In the genomic region with DNA sequence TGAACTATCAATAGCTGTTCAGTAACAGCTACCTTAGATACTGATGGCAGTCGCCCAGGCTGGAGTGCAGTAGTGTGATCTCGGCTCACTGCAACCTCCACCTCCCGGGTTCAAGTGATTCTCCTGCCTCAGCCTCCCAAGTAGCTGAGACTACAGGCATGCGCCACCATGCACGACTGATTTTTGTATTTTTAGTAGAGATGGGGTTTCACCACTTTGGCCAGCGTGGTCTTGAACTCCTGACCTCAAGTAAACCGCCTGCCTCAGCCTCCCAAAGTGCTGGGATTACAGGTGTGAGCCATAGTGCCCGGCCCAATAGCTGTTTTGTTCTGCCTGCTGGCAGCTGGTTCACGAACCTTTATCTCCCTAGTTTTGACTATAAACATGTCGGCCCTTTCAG, we compare ENCODE assay signal across 7 cellular contexts. TPM values are rescaled to one million over a fixed set of nuclear protein-coding genes. Genes with fewer than 3 reads are reported as not detected.
DNase-seq lines count a peak whose midpoint lies in the region; ATAC-seq, FAIRE-seq and TF ChIP-seq lines count a peak whose summit lies in the region.
"Not testable (repeated sequence)": the region's sequence is repeated elsewhere in the genome, so short reads cannot be mapped to it uniquely, and the experiment has no call there.

No MANE protein-coding gene starts in this region.

- RAD21 ChIA-PET in HCT116 (lab: Charles Lee; ENCODE audit: low non-redundant PET in 1 of 2, low total read pairs in 2 of 2, uncharacterized antibody in 2 of 2, unreplicated experiment in 2 of 2) = not testable (repeated sequence)

- H3K79me2 ChIP-seq in HCT116 (ENCODE audit: insufficient read depth, low read length) (peaks cover 100% of the 10 kb centered on the region), endothelial cell of umbilical vein (ENCODE audit: control insufficient read depth, insufficient read depth, low read length) (peaks cover 86% of the 10 kb centered on the region)

- H3K27me3 ChIP-seq in HCT116 (ENCODE audit: insufficient read depth, low read length); endothelial cell of umbilical vein (ENCODE audit: control insufficient read depth in 2 of 2, insufficient read depth in 2 of 2, low read length in 2 of 2): not testable (repeated sequence)

- H3K4me3 ChIP-seq in HCT116 (replicated peaks in 1 of 2; ENCODE audit: low read depth in 1 of 2, low read length in 2 of 2); endothelial cell of umbilical vein (replicated peaks in 1 of 3; ENCODE audit: insufficient read depth in 1 of 3, low read depth in 1 of 3, low read length in 3 of 3): not testable (repeated sequence)

- not testable (repeated sequence) for H3K9me3 Mint-ChIP-seq in mesothelial cell of epicardium; osteocyte (ENCODE audit: unreplicated experiment); type B pancreatic cell

- dilution Hi-C loops in endothelial cell of umbilical vein (cut with MboI; ENCODE audit: extremely low pct_ligation_motif_present, low sequenced_read_pairs) = not testable (repeated sequence)

- peaks cover 0 to 78% of the 10 kb centered on the region in 2 experiments; a peak in 3 of 4 replicates for H3K36me3 ChIP-seq in HCT116 (ENCODE audit: control insufficient read depth in 1 of 2, insufficient read depth in 2 of 2, low read length in 2 of 2)
- not testable (repeated sequence) for H3K36me3 ChIP-seq in endothelial cell of umbilical vein (ENCODE audit: control insufficient read depth in 2 of 2, extremely low read depth in 1 of 2, insufficient read depth in 2 of 2, low read length in 2 of 2)

- H4K20me1 ChIP-seq in HCT116 (ENCODE audit: insufficient read depth) = peaks cover 76% of the 10 kb centered on the region
- not testable (repeated sequence) for H4K20me1 ChIP-seq in endothelial cell of umbilical vein (replicated peaks; ENCODE audit: control insufficient read depth, extremely low read depth, insufficient read depth, low read length)

- not testable (repeated sequence) for H3K27me3 Mint-ChIP-seq in mesothelial cell of epicardium (ENCODE audit: low read depth); osteocyte (ENCODE audit: unreplicated experiment); type B pancreatic cell

- not testable (repeated sequence) for TF ChIP-seq RAD21 in HCT116 (IDR thresholded peaks at IDR 0.05; ENCODE audit: low read depth)

- H3K9ac ChIP-seq in HCT116 (ENCODE audit: low read length); endothelial cell of umbilical vein (replicated peaks; ENCODE audit: extremely low read depth, insufficient read depth, low read length): not testable (repeated sequence)

- not testable (repeated sequence) for ATAC-seq in HCT116

- not testable (repeated sequence) for TF ChIP-seq CTCF in HCT116 (IDR thresholded peaks at IDR 0.05 in 2 of 3, conservative IDR thresholded peaks at IDR 0.05 in 1 of 3; ENCODE audit: borderline replicate concordance in 1 of 3, insufficient read depth in 1 of 3, low read depth in 2 of 3, low read length in 2 of 3); VCaP (conservative IDR thresholded peaks at IDR 0.05); endothelial cell of umbilical vein (IDR thresholded peaks at IDR 0.05; ENCODE audit: extremely low read depth in 1 of 2, insufficient read depth in 1 of 2, low read depth in 1 of 2, low read length in 2 of 2); mesothelial cell of epicardium (IDR thresholded peaks at IDR 0.05; ENCODE audit: unreplicated experiment); osteocyte (IDR thresholded peaks at IDR 0.05); type B pancreatic cell (conservative IDR thresholded peaks at IDR 0.05)

- not testable (repeated sequence) for TF ChIP-seq POLR2A in HCT116 (IDR thresholded peaks at IDR 0.05; ENCODE audit: borderline replicate concordance, extremely low read depth, insufficient read depth, insufficient read length); endothelial cell of umbilical vein (IDR thresholded peaks at IDR 0.05; ENCODE audit: low read depth, low read length)

- H3K4me1 ChIP-seq in HCT116 (ENCODE audit: control insufficient read depth in 1 of 2, insufficient read depth in 2 of 2, low read length in 2 of 2) = peaks cover 0 to 17% of the 10 kb centered on the region in 2 experiments; a peak in 2 of 4 replicates
- H3K4me1 ChIP-seq in endothelial cell of umbilical vein (ENCODE audit: control insufficient read depth, extremely low read depth, insufficient read depth, low read length) = not testable (repeated sequence)

- peaks cover 39% of the 10 kb centered on the region for H3K4me1 Mint-ChIP-seq in mesothelial cell of epicardium
- H3K4me1 Mint-ChIP-seq in osteocyte (ENCODE audit: unreplicated experiment) = peaks cover 13% of the 10 kb centered on the region
- H3K4me1 Mint-ChIP-seq in type B pancreatic cell (ENCODE audit: unreplicated experiment) = not testable (repeated sequence)

- H3K36me3 Mint-ChIP-seq in mesothelial cell of epicardium (peaks cover 24% of the 10 kb centered on the region), type B pancreatic cell (peaks cover 26% of the 10 kb centered on the region)
- H3K36me3 Mint-ChIP-seq in osteocyte (ENCODE audit: unreplicated experiment) = not testable (repeated sequence)

- POLR2A ChIA-PET in HCT116 (lab: Charles Lee); endothelial cell of umbilical vein (lab: Charles Lee): not testable (repeated sequence)

- H3K27ac Mint-ChIP-seq in mesothelial cell of epicardium = peak overlapping the region; percentile 54
- H3K27ac Mint-ChIP-seq in osteocyte (ENCODE audit: unreplicated experiment) = peak overlapping the region; percentile 12
- H3K27ac Mint-ChIP-seq in type B pancreatic cell = not testable (repeated sequence)

- not testable (repeated sequence) for H2AFZ ChIP-seq in HCT116 (ENCODE audit: low read depth, low read length, poor library complexity, severe bottlenecking); endothelial cell of umbilical vein (ENCODE audit: low read depth, low read length)

- not testable (repeated sequence) for H3K9me2 ChIP-seq in HCT116 (ENCODE audit: insufficient read depth)

- not testable (repeated sequence) for H3K4me3 Mint-ChIP-seq in mesothelial cell of epicardium; osteocyte (ENCODE audit: unreplicated experiment); type B pancreatic cell

- FAIRE-seq in endothelial cell of umbilical vein (lab: Jason Lieb, UNC) = not testable (repeated sequence)

- intact Hi-C loops in HCT116 (cut with micrococcal nuclease); endothelial cell of umbilical vein (cut with micrococcal nuclease): not testable (repeated sequence)

- H3K9me3 ChIP-seq in HCT116 (ENCODE audit: control insufficient read depth in 1 of 2, insufficient read depth in 1 of 2, low read depth in 1 of 2, low read length in 2 of 2); endothelial cell of umbilical vein (replicated peaks; ENCODE audit: control insufficient read depth, insufficient read depth, low read length): not testable (repeated sequence)

- H3K27ac ChIP-seq in HCT116 (ENCODE audit: low read depth, low read length); endothelial cell of umbilical vein (ENCODE audit: insufficient read depth, low read depth, low read length): not testable (repeated sequence)
- peak overlapping the region; percentile 51 for H3K27ac ChIP-seq in VCaP

- not testable (repeated sequence) for H3K4me2 ChIP-seq in HCT116 (ENCODE audit: low read length); endothelial cell of umbilical vein (ENCODE audit: insufficient read depth, low read length)

- not testable (repeated sequence) for DNase-seq in HCT116 (ENCODE audit: low read depth, low spot score); endothelial cell of umbilical vein (ENCODE audit: low read depth, low spot score); mesothelial cell of epicardium (ENCODE audit: low spot score in 2 of 2, unreplicated experiment in 2 of 2)
- DNase-seq in mesenteric fat pad (ENCODE audit: low spot score) (peak; percentile 43), osteocyte (ENCODE audit: extremely low spot score, unreplicated experiment) (peak; percentile 19), type B pancreatic cell (ENCODE audit: extremely low spot score, unreplicated experiment) (peak; percentile 18)

- CTCF ChIA-PET in HCT116 (lab: Charles Lee) = not testable (repeated sequence)
- CTCF ChIA-PET in endothelial cell of umbilical vein (lab: Charles Lee) = interaction anchor here (0.7 to 1.6 kb wide), 2 partner anchors 19 to 451 kb away, joined by 3 to 7 read pairs; no protein-coding TSS in a partner anchor

- BruUV-seq in HCT116 (replicated peaks; lab: Mats Ljungman, UMichigan); endothelial cell of umbilical vein (replicated peaks; lab: Mats Ljungman, UMichigan): not testable (repeated sequence)

- H3K9me1 ChIP-seq in endothelial cell of umbilical vein (replicated peaks; ENCODE audit: control insufficient read depth, extremely low read depth, insufficient read depth, low read length) = not testable (repeated sequence)

TF ChIP-seq in HCT116, 20 proteins besides CTCF, POLR2A, EP300 and RAD21:
- peak; percentile 54; the same call in 1 of the 2 replicates for TF ChIP-seq POLR2AphosphoS5 (IDR thresholded peaks at IDR 0.05; ENCODE audit: low read depth, low read length)
TF ChIP-seq in HCT116: peak in this region for 1; not testable (repeated sequence) for 19.

TF ChIP-seq in endothelial cell of umbilical vein, 7 proteins besides CTCF, POLR2A, EP300 and RAD21:
- TF ChIP-seq POLR2AphosphoS5 (IDR thresholded peaks at IDR 0.05; ENCODE audit: insufficient read depth, low read depth, low read length) = peak; percentile 11

RNA-seq across cellular contexts. Expression of a gene that starts 48.6 kb away (rescaled TPM):
- total RNA-seq in HCT116 (2021; ENCODE audit: unreplicated experiment) (12.5 TPM), endothelial cell of umbilical vein (13.1 and 13.6 TPM in 2 replicates), mesenteric fat pad (10.7 TPM), mesothelial cell of epicardium (15.2 to 16.1 TPM (median 15.8 TPM) in 3 replicates), osteocyte (12.3 and 12.6 TPM in 2 replicates), type B pancreatic cell (ENCODE audit: low replicate concordance) (13.5 and 14.8 TPM in 2 replicates)
- 7.5 and 7.9 TPM in 2 replicates for polyA plus RNA-seq in HCT116 (2012)
- polyA plus RNA-seq in endothelial cell of umbilical vein = 11.3 and 11.8 TPM in 2 replicates
- 13.3 and 15.3 TPM in 2 replicates for polyA plus RNA-seq in endothelial cell of umbilical vein (2011; cell fraction: cytosol; rRNA removed)
- 10.3 and 10.4 TPM in 2 replicates for polyA plus RNA-seq in endothelial cell of umbilical vein (2011; cell fraction: nucleus; rRNA removed)
- polyA plus RNA-seq in endothelial cell of umbilical vein (2012) = 8.1 and 13.4 TPM in 2 replicates
- 21.8 and 23.6 TPM in 2 replicates for polyA minus RNA-seq in endothelial cell of umbilical vein
- polyA minus RNA-seq in endothelial cell of umbilical vein (2011; cell fraction: cytosol; rRNA and poly(A)+ RNA removed) = 13.7 TPM
- 6.4 and 8.0 TPM in 2 replicates for polyA minus RNA-seq in endothelial cell of umbilical vein (2011; cell fraction: nucleus; rRNA and poly(A)+ RNA removed)
